Comparison of ENCODE assay signal across 10 cellular contexts in the genomic region with DNA sequence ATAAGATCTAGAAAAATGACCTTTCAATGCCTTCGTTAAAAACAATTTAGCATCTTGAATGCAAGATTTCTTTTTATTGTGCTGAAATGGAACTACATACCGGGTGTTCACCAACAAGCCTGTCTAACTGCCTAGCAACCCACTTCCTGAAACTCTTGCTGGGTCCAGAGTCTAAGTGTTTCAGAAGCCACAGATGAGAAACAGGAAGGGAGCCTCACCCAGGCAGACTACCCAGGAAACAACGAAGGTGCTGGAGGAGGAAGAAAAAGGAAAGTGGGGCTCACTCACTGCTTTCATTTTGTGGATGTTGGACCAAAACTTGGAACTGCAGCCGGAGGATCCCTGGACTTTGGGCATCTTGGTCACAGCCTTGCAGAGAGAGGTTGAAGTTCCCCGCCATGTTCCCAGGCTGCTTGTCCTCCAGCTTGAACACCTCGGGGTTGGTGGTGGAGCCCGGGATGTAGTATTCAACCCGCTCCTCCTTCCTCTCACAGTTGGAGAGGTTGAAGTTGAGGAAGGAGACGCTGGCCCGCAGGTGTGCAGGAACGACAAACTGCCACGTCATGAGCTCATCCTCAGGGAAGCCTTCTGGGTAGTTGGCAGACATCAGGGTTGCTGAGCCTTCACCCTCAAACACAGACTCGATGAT. TPM values are rescaled to one million over a fixed set of nuclear protein-coding genes. Genes with fewer than 3 reads are reported as not detected.
A peak's percentile ranks its signal among the peaks of the same experiment; 100 is the strongest.
DNase-seq lines count a peak whose midpoint lies in the region; ATAC-seq, FAIRE-seq and TF ChIP-seq lines count a peak whose summit lies in the region.
"Had no signal": no experiment of that assay in that cellular context is flagged by ENCODE, and none has a peak within 500 bp of the region (broad histone marks: within the 10 kb centered on the region; RNA-seq: fewer than 3 reads in every experiment).

No MANE protein-coding gene starts in this region.

- H3K9me3 ChIP-seq in transverse colon: no peaks in the 10 kb centered on the region
- no peaks in the 10 kb centered on the region for H3K9me3 ChIP-seq in MG63

- TF ChIP-seq POLR2A in transverse colon (IDR thresholded peaks at IDR 0.05): peak; percentile 61

- H3K4me1 ChIP-seq in transverse colon: peaks cover 9 to 39% (median 26%) of the 10 kb centered on the region in 4 donors

- in situ Hi-C loops in transverse colon (cut with MboI; ENCODE audit: low pct_ligation_motif_present in 1 of 4, low pct_unique_long_range_greater_than_20kb in 1 of 4, low sequenced_read_pairs in 3 of 4): no loop called here

- peak overlapping the region in 1 of 4 donors; percentile 19 for H3K4me3 ChIP-seq in transverse colon
- no peak overlapping the region for H3K4me3 ChIP-seq in MG63

- TF ChIP-seq CTCF in transverse colon (IDR thresholded peaks at IDR 0.05): no peak

- peak; percentile 88 for FAIRE-seq in colon (lab: Jason Lieb, UNC)

- peak; percentile 12 for DNase-seq in stimulated activated CD4-positive, alpha-beta T cell treated with anti-CD3 and anti-CD28 coated beads, Interleukin-1b, Interleukin-23, amount 100 ng/mL, for 48 hours
- no peak for DNase-seq in stimulated activated CD4-positive, alpha-beta T cell treated with anti-CD3 and anti-CD28 coated beads, Interleukin-4, amount 100 ng/mL, for 4 hours
- DNase-seq in RPMI7951 (ENCODE audit: low read depth): peak; percentile 50
- DNase-seq in transverse colon: peak; percentile 70
- DNase-seq in MG63: no peak
- DNase-seq in ecto neural progenitor cell (ENCODE audit: low spot score): no peak
- DNase-seq in Right ventricle myocardium superior: no peak
- DNase-seq: C1 segment of cervical spinal cord, NCI-H1105 treated with DMSO at 0.1 percent for 48 hours had no signal

- no peak for ATAC-seq in Right ventricle myocardium superior (ENCODE audit: poor library complexity)

- no peaks in the 10 kb centered on the region for H3K36me3 ChIP-seq in transverse colon
- no peaks in the 10 kb centered on the region for H3K36me3 ChIP-seq in MG63

- H3K27me3 ChIP-seq in transverse colon: no peaks in the 10 kb centered on the region
- no peaks in the 10 kb centered on the region for H3K27me3 ChIP-seq in MG63

- intact Hi-C loops in transverse colon (cut with DNase I; ENCODE audit: low total_unique reads): no loop called here
- intact Hi-C loops in Right ventricle myocardium superior (cut with DNase I): no loop called here

- 35% methylated on average over 13 of the region's 13 CpGs; no CpG with 5 or more reads in 1 of the 2 donors for WGBS in transverse colon (ENCODE audit: low coverage in 1 of 2), 2 donors

- no peak for TF ChIP-seq EP300 in transverse colon (IDR thresholded peaks at IDR 0.05; ENCODE audit: low read depth)

- peak overlapping the region; percentile 82 to 88 (median 84) for H3K27ac ChIP-seq in transverse colon

RNA-seq across cellular contexts. Expression of gene CDCP1, which starts 35.9 kb away (rescaled TPM):
- total RNA-seq in RPMI7951 (2014; rRNA removed; shearing (Covaris generic)): 75.6 and 78.0 TPM in 2 replicates
- total RNA-seq in transverse colon (10 to 100 TPM; 41.6 to 64.6 (median 53.4) TPM), Right ventricle myocardium superior (0.38 TPM)
- total RNA-seq in MG63 (2014; rRNA removed; shearing (Covaris generic); ENCODE audit: low replicate concordance): 0.03 and 1.3 TPM in 2 replicates

Comparison
In these comparisons a context has a peak if more than half of its experiments do, and no peak if none do; other contexts are left out.
1. DNase-seq: peak in stimulated activated CD4-positive, alpha-beta T cell treated with anti-CD3 and anti-CD28 coated beads, Interleukin-1b, Interleukin-23, amount 100 ng/mL, for 48 hours (single experiment), RPMI7951 (single experiment) and transverse colon (single experiment); none in stimulated activated CD4-positive, alpha-beta T cell treated with anti-CD3 and anti-CD28 coated beads, Interleukin-4, amount 100 ng/mL, for 4 hours (0 of 2), MG63 (single experiment), ecto neural progenitor cell (single experiment) and Right ventricle myocardium superior (single experiment).
2. RNA of gene CDCP1, which starts 35.9 kb away (total RNA-seq): 75.6 to 78.0 TPM in RPMI7951 and 41.6 to 64.6 TPM in transverse colon; 0.38 TPM in Right ventricle myocardium superior (single experiment) and 0.03 to 1.3 TPM in MG63; every median in the first group is over 10 times any median in the second.